ENCODE assay signal across 23 cellular contexts in the genomic region with DNA sequence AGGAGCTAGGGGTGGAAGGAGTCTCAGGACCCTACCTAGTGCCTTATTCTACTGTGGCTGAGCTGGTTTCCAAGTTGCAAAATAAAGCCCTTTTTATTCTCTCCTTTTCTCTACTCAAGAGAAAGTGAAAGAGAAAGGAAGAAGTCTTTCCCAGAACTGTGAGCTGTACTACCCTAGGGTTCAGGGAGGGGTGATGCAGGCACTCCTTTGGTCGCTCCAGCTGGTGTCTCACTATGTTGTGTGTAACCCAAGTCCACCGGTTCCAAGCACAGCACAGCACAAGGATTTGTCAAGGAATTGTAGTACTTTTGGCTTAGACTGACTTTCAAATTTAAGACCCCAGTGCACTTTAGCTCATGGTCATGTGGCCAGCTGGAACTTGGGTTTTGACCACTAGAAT.
"Had no signal": no experiment of that assay in that cellular context is flagged by ENCODE, and none has a peak within 500 bp of the region (broad histone marks: within the 10 kb centered on the region; RNA-seq: fewer than 3 reads in every experiment).

No MANE protein-coding gene starts in this region.

- H3K4me3 ChIP-seq: dorsolateral prefrontal cortex, gastroesophageal sphincter, lung, right atrium auricular region, suprapubic skin, thyroid gland, upper lobe of left lung, uterus had no signal

- H3K36me3 Mint-ChIP-seq: immature natural killer cell, naive B cell had no signal

- H3K27ac ChIP-seq: dorsolateral prefrontal cortex, gastroesophageal sphincter, neutrophil, right atrium auricular region, suprapubic skin, thyroid gland, upper lobe of left lung, uterus had no signal

- H3K9me3 ChIP-seq: gastroesophageal sphincter, neutrophil, right atrium auricular region, suprapubic skin, thyroid gland, upper lobe of left lung, uterus had no signal

- DNase-seq: cortex of kidney; dorsolateral prefrontal cortex; effector memory CD4-positive, alpha-beta T cell; foreskin fibroblast; immature natural killer cell; kidney; left cardiac atrium; left ventricle myocardium superior; mesenchymal stem cell; midbrain; naive B cell; nephron progenitor cell; small intestine; stimulated activated CD4-positive, alpha-beta T cell treated with anti-CD3 and anti-CD28 coated beads, Interleukin-2, amount 100 ng/mL, for 48 hours; stimulated activated naive CD4-positive, alpha-beta T cell treated with Interleukin-2 at 50 U/mL for 16 hours; thyroid gland; upper lobe of left lung; uterus had no signal

- H3K27me3 Mint-ChIP-seq: naive B cell had no signal

- H3K4me1 ChIP-seq: gastroesophageal sphincter, right atrium auricular region, suprapubic skin, thyroid gland, upper lobe of left lung, uterus had no signal

- H3K27me3 ChIP-seq: dorsolateral prefrontal cortex, gastroesophageal sphincter, neutrophil, right atrium auricular region, suprapubic skin, thyroid gland, upper lobe of left lung, uterus had no signal

- H3K9me3 Mint-ChIP-seq: nephron progenitor cell had no signal

- H3K4me1 Mint-ChIP-seq: immature natural killer cell, naive B cell, nephron progenitor cell had no signal

- H3K36me3 ChIP-seq: gastroesophageal sphincter, neutrophil, right atrium auricular region, suprapubic skin, thyroid gland, upper lobe of left lung, uterus had no signal

- H3K27ac Mint-ChIP-seq: immature natural killer cell, naive B cell, nephron progenitor cell had no signal

- H3K4me3 Mint-ChIP-seq: immature natural killer cell, naive B cell, nephron progenitor cell had no signal
